ENCODE assay signal across 16 cellular contexts in genomic region chr1:47514229-47514628, GRCh38.
A peak's percentile ranks its signal among the peaks of the same experiment; 100 is the strongest.
DNase-seq lines count a peak whose midpoint lies in the region; ATAC-seq and TF ChIP-seq lines count a peak whose summit lies in the region.
"Had no signal": no experiment of that assay in that cellular context is flagged by ENCODE, and none has a peak within 500 bp of the region (broad histone marks: within the 10 kb centered on the region; RNA-seq: fewer than 3 reads in every experiment).

No MANE protein-coding gene starts in this region.

- H2BK120ac ChIP-seq in mesendoderm (ENCODE audit: low read depth, low read length), result no peak overlapping the region

- H3K27me3 Mint-ChIP-seq in endodermal cell (ENCODE audit: insufficient read depth), result peaks cover 72% of the 10 kb centered on the region

- H2AK5ac ChIP-seq in mesendoderm (ENCODE audit: low read length), result no peak overlapping the region

- no peak overlapping the region for H3K23ac ChIP-seq in mesendoderm (ENCODE audit: low read length)

- peaks cover 0 to 67% (median 54%) of the 10 kb centered on the region in 7 donors for H3K27me3 ChIP-seq in heart right ventricle
- H3K27me3 ChIP-seq in endodermal cell (ENCODE audit: control insufficient read depth, insufficient read depth, low read length, poor library complexity, severe bottlenecking), result peaks cover 9% of the 10 kb centered on the region
- H3K27me3 ChIP-seq in mesendoderm (ENCODE audit: insufficient read depth, low read length, poor library complexity), result no peaks in the 10 kb centered on the region

- no peak overlapping the region for H2BK5ac ChIP-seq in mesendoderm (ENCODE audit: low read length)

- no peak overlapping the region for H3K4me2 ChIP-seq in mesendoderm (ENCODE audit: low read length)
- H3K4me2 ChIP-seq: BLaER1 had no signal

- H3K27ac ChIP-seq in heart right ventricle (no peak overlapping the region), HEK293 (ENCODE audit: extremely low read depth, low read depth, low read length) (no peak overlapping the region), endodermal cell (ENCODE audit: low read depth, low read length) (no peak overlapping the region), mesendoderm (ENCODE audit: low read depth, low read length) (no peak overlapping the region)
- H3K27ac ChIP-seq: BLaER1 had no signal

- H3K4me1 Mint-ChIP-seq in endodermal cell, result no peaks in the 10 kb centered on the region

- H3K27ac Mint-ChIP-seq in endodermal cell, result no peak overlapping the region
- H3K27ac Mint-ChIP-seq: B cell; CD4-positive, CD25-positive, alpha-beta regulatory T cell; CD8-positive, alpha-beta T cell had no signal

- H4K5ac ChIP-seq in mesendoderm (ENCODE audit: low read length), result no peak overlapping the region

- no peak overlapping the region for H4K8ac ChIP-seq in mesendoderm (ENCODE audit: low read depth, low read length)

- POLR2A ChIA-PET in HEK293 (lab: Yijun Ruan, JAX), result no interaction called here

- H3K9me3 ChIP-seq in heart right ventricle (peaks cover 0 to 15% (median 0%) of the 10 kb centered on the region in 11 donors), HEK293 (ENCODE audit: control insufficient read depth, insufficient read depth, low read depth, low read length) (no peaks in the 10 kb centered on the region), endodermal cell (ENCODE audit: control insufficient read depth, low read length) (peaks cover 21% of the 10 kb centered on the region)
- H3K9me3 ChIP-seq: Caco-2 had no signal

- no peak overlapping the region for H2BK15ac ChIP-seq in mesendoderm (replicated peaks; ENCODE audit: low read depth)

- DNase-seq in cardiac septum (ENCODE audit: low spot score), result peak; percentile 22
- no peak for DNase-seq in heart right ventricle
- DNase-seq in endodermal cell, result peak; percentile 17
- peak; percentile 43 for DNase-seq in mesendoderm
- DNase-seq in NCI-H2029 (lab: John Stamatoyannopoulos, UW), result no peak
- DNase-seq in AG20443 (ENCODE audit: low spot score), result no peak
- DNase-seq: Caco-2; CD4-positive, CD25-positive, alpha-beta regulatory T cell; CD8-positive, alpha-beta T cell; DMS153; DND-41; H7; HCEC 1CT had no signal

- H3K4ac ChIP-seq in mesendoderm (ENCODE audit: low read depth, low read length), result no peak overlapping the region

- peaks cover 13% of the 10 kb centered on the region for H3K9me3 Mint-ChIP-seq in endodermal cell

- H3K4me3 ChIP-seq in heart right ventricle (no peak overlapping the region), HEK293 (ENCODE audit: low read depth, low read length) (no peak overlapping the region), endodermal cell (ENCODE audit: low read length) (no peak overlapping the region), mesendoderm (ENCODE audit: low read length) (no peak overlapping the region)
- H3K4me3 ChIP-seq: BLaER1 had no signal

- TF ChIP-seq CTCF in heart right ventricle (IDR thresholded peaks at IDR 0.05) (no peak), HEK293 (tag by site-specific recombination; IDR thresholded peaks at IDR 0.05) (no peak), endodermal cell (conservative IDR thresholded peaks at IDR 0.05) (no peak)

- intact Hi-C loops in cardiac septum (cut with DNase I), result no loop called here
- intact Hi-C loops in heart right ventricle (cut with DNase I), result no loop called here

- ATAC-seq in heart right ventricle, result no peak
- ATAC-seq: CD8-positive, alpha-beta T cell had no signal

- H3K18ac ChIP-seq in mesendoderm (ENCODE audit: low read length), result no peak overlapping the region

- no peaks in the 10 kb centered on the region for H3K36me3 ChIP-seq in heart right ventricle
- no peaks in the 10 kb centered on the region for H3K36me3 ChIP-seq in HEK293 (ENCODE audit: control insufficient read depth in 2 of 2, insufficient read depth in 1 of 2, low read length in 2 of 2)
- no peaks in the 10 kb centered on the region for H3K36me3 ChIP-seq in endodermal cell (ENCODE audit: control insufficient read depth, insufficient read depth, low read length)
- no peaks in the 10 kb centered on the region for H3K36me3 ChIP-seq in mesendoderm (ENCODE audit: control insufficient read depth, insufficient read depth, low read length)
- H3K36me3 ChIP-seq: BLaER1 had no signal

- H3K4me1 ChIP-seq in heart right ventricle (no peaks in the 10 kb centered on the region), HEK293 (ENCODE audit: control insufficient read depth, insufficient read depth, low read length) (peaks cover 13% of the 10 kb centered on the region), endodermal cell (ENCODE audit: control insufficient read depth, insufficient read depth, low read length) (no peaks in the 10 kb centered on the region), mesendoderm (ENCODE audit: control insufficient read depth, low read depth, low read length) (no peaks in the 10 kb centered on the region)
- H3K4me1 ChIP-seq: BLaER1 had no signal

- no peaks in the 10 kb centered on the region for H3K79me1 ChIP-seq in mesendoderm (ENCODE audit: low read length)

- no peak overlapping the region for H3K56ac ChIP-seq in mesendoderm (ENCODE audit: low read length)

- CTCF ChIA-PET in HEK293 (lab: Yijun Ruan, JAX), result interaction anchor here (0.6 to 1.6 kb wide), 3 partner anchors 77 to 195 kb away, joined by 3 to 5 read pairs (median 3); partner anchors contain the start of gene FOXD2

- H3K9ac ChIP-seq in endodermal cell (ENCODE audit: extremely low read depth, low read length, poor library complexity, severe bottlenecking) (no peak overlapping the region), mesendoderm (ENCODE audit: low read length) (no peak overlapping the region)
- H3K9ac ChIP-seq: BLaER1 had no signal

- H3K79me2 ChIP-seq in mesendoderm (ENCODE audit: control insufficient read depth, insufficient read depth, low read length), result no peaks in the 10 kb centered on the region

- H3K36me3 Mint-ChIP-seq in endodermal cell (ENCODE audit: low read depth), result no peaks in the 10 kb centered on the region
- H3K36me3 Mint-ChIP-seq: CD4-positive, CD25-positive, alpha-beta regulatory T cell; CD8-positive, alpha-beta T cell had no signal

- H3K4me3 Mint-ChIP-seq in endodermal cell, result no peak overlapping the region
- H3K4me3 Mint-ChIP-seq: B cell; CD4-positive, CD25-positive, alpha-beta regulatory T cell; CD8-positive, alpha-beta T cell had no signal

TF ChIP-seq in HEK293, 187 proteins besides CTCF, POLR2A, EP300 and RAD21:
- TF ChIP-seq SETDB1 (IDR thresholded peaks at IDR 0.05; ENCODE audit: insufficient read length, low read length), result peak; percentile 89
- TF ChIP-seq TRIM28 (IDR thresholded peaks at IDR 0.05; ENCODE audit: borderline replicate concordance, low read length), result peak; percentile 95; the same call in 1 of the 2 replicates
- no peak for TF ChIP-seq MYNN (tag by site-specific recombination; IDR thresholded peaks at IDR 0.05; ENCODE audit: borderline replicate concordance)
TF ChIP-seq in HEK293: peak in this region for 2.

Comparison
In these comparisons a context has a peak if more than half of its experiments do, and no peak if none do; other contexts are left out.
1. DNase-seq: peak in cardiac septum (single experiment), endodermal cell (single experiment) and mesendoderm (single experiment); none in heart right ventricle (0 of 2), NCI-H2029 (single experiment) and AG20443 (single experiment).